8 cellular contexts compared by ENCODE assay signal in the genomic region with DNA sequence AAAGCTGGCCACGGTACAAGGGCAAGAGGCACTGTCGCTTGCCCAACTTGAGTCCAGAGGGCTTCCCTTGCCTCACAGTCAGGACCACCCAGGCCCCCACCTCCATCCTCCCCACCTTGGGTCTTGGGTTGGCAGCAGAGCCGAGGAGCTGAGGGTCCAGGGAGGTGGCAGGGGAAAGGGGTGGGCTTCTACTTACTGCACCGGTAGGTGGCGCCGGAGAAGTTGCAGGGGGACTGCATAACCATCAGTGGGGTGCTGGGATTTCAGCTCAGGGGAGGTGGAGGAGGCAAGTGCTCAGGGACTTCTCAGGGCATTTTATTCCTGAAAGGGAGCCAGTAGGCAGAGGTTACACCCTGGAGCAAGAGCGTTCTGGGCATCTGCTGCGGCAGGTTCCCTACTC. TPM values are rescaled to one million over a fixed set of nuclear protein-coding genes. Genes with fewer than 3 reads are reported as not detected.
A peak's percentile ranks its signal among the peaks of the same experiment; 100 is the strongest.
DNase-seq lines count a peak whose midpoint lies in the region; ATAC-seq and TF ChIP-seq lines count a peak whose summit lies in the region.

No MANE protein-coding gene starts in this region.

- H3K27ac Mint-ChIP-seq in natural killer cell: no peak overlapping the region
- H3K27ac Mint-ChIP-seq in natural killer cell treated with Interleukin-12 subunit alpha and Interleukin-12 subunit beta and Interleukin-15 and Interleukin-18, amount 100 ng/mL, for 72 hours: no peak overlapping the region

- no peak for TF ChIP-seq POLR2A in prostate gland (IDR thresholded peaks at IDR 0.05)

- TF ChIP-seq CTCF in natural killer cell (IDR thresholded peaks at IDR 0.05) (peak; percentile 43), fibroblast of mammary gland (conservative IDR thresholded peaks at IDR 0.05; ENCODE audit: control insufficient read depth, insufficient read depth, low read depth, low read length) (peak; percentile 54), prostate gland (IDR thresholded peaks at IDR 0.05) (peak in 3 of 4 experiments; percentile 45 to 46 (median 46))

- H3K4me3 ChIP-seq in fibroblast of mammary gland (ENCODE audit: control insufficient read depth, low read depth, low read length) (no peak overlapping the region), prostate gland (no peak overlapping the region)

- H3K4me1 ChIP-seq in prostate gland (replicated peaks): no peaks in the 10 kb centered on the region

- no peaks in the 10 kb centered on the region for H3K36me3 ChIP-seq in prostate gland

- intact Hi-C loops in natural killer cell (cut with micrococcal nuclease) (loop anchor here (10.0 kb wide), 1 partner anchor 227 kb away; no protein-coding TSS in a partner anchor), prostate gland (cut with DNase I) (no loop called here)

- WGBS in prostate gland: 41% methylated on average over 8 of the region's 8 CpGs

- H3K4me3 Mint-ChIP-seq in natural killer cell: no peak overlapping the region
- H3K4me3 Mint-ChIP-seq in natural killer cell treated with Interleukin-12 subunit alpha and Interleukin-12 subunit beta and Interleukin-15 and Interleukin-18, amount 100 ng/mL, for 72 hours: no peak overlapping the region

- no peaks in the 10 kb centered on the region for H3K9me3 ChIP-seq in prostate gland

- peak in 2 of 3 donors; percentile 52 to 53 for ATAC-seq in natural killer cell
- no peak for ATAC-seq in natural killer cell treated with Interleukin-12 subunit alpha and Interleukin-12 subunit beta and Interleukin-15 and Interleukin-18, amount 100 ng/mL, for 72 hours
- no peak for ATAC-seq in HG03175 (IDR thresholded peaks at IDR 0.05; ENCODE audit: unreplicated experiment)
- no peak for ATAC-seq in HG03520 (IDR thresholded peaks at IDR 0.05; ENCODE audit: unreplicated experiment)

- no peaks in the 10 kb centered on the region for H3K9me3 Mint-ChIP-seq in natural killer cell
- H3K9me3 Mint-ChIP-seq in natural killer cell treated with Interleukin-12 subunit alpha and Interleukin-12 subunit beta and Interleukin-15 and Interleukin-18, amount 100 ng/mL, for 72 hours: no peaks in the 10 kb centered on the region

- no peak overlapping the region for H3K27ac ChIP-seq in prostate gland

- H3K27me3 Mint-ChIP-seq in natural killer cell (ENCODE audit: low read depth in 2 of 2): peaks cover 15 to 27% of the 10 kb centered on the region in 2 donors
- peaks cover 7 to 15% of the 10 kb centered on the region in 2 donors for H3K27me3 Mint-ChIP-seq in natural killer cell treated with Interleukin-12 subunit alpha and Interleukin-12 subunit beta and Interleukin-15 and Interleukin-18, amount 100 ng/mL, for 72 hours

- H3K36me3 Mint-ChIP-seq in natural killer cell: no peaks in the 10 kb centered on the region
- H3K36me3 Mint-ChIP-seq in natural killer cell treated with Interleukin-12 subunit alpha and Interleukin-12 subunit beta and Interleukin-15 and Interleukin-18, amount 100 ng/mL, for 72 hours: no peaks in the 10 kb centered on the region

- H3K4me1 Mint-ChIP-seq in natural killer cell: peaks cover 6 to 17% of the 10 kb centered on the region in 2 donors
- H3K4me1 Mint-ChIP-seq in natural killer cell treated with Interleukin-12 subunit alpha and Interleukin-12 subunit beta and Interleukin-15 and Interleukin-18, amount 100 ng/mL, for 72 hours (ENCODE audit: low read depth in 2 of 2): peaks cover 4 to 11% of the 10 kb centered on the region in 2 donors

- H3K27me3 ChIP-seq in prostate gland (replicated peaks; ENCODE audit: insufficient read depth): no peaks in the 10 kb centered on the region

- DNase-seq in natural killer cell (peak; percentile 23), fibroblast of mammary gland (ENCODE audit: low read depth) (peak; percentile 26), prostate gland (ENCODE audit: low spot score) (no peak), NCI-H510A treated with DMSO at 0.1 percent for 48 hours (lab: John Stamatoyannopoulos, UW) (no peak)
- DNase-seq in natural killer cell treated with Interleukin-12 subunit alpha and Interleukin-12 subunit beta and Interleukin-15 and Interleukin-18, amount 100 ng/mL, for 72 hours (ENCODE audit: low spot score): no peak
- peak; percentile 7 to 10 for DNase-seq in activated CD4-positive, alpha-beta T cell treated with anti-CD3 and anti-CD28 coated beads, Interleukin-2, amount 50 U/mL, for 4 hours

RNA-seq across cellular contexts. Expression of gene TRIM62, which starts 44.0 kb away (rescaled TPM):
- total RNA-seq in natural killer cell: 10 to 100 TPM; 18.2 to 35.4 (median 23.2) TPM
- total RNA-seq in natural killer cell treated with Interleukin-12 subunit alpha and Interleukin-12 subunit beta and Interleukin-15 and Interleukin-18, amount 100 ng/mL, for 72 hours: 10 to 100 TPM in 1 of 2 donors, 1 to 10 TPM in 1; 8.7 to 15.0 TPM
- total RNA-seq in prostate gland: 10 to 100 TPM; 13.3 to 18.1 TPM

RNA-seq across cellular contexts. Expression of gene AZIN2, which starts 56.8 kb away (rescaled TPM):
- 1 to 10 TPM; 1.9 to 5.1 (median 4.1) TPM for total RNA-seq in natural killer cell
- 1 to 10 TPM; 2.4 to 4.4 TPM for total RNA-seq in natural killer cell treated with Interleukin-12 subunit alpha and Interleukin-12 subunit beta and Interleukin-15 and Interleukin-18, amount 100 ng/mL, for 72 hours
- total RNA-seq in prostate gland: 10 to 100 TPM in 1 of 2 donors, 1 to 10 TPM in 1; 5.6 to 16.0 TPM

Comparison
In these comparisons a context has a peak if more than half of its experiments do, and no peak if none do; other contexts are left out.
1. ATAC-seq: peak in natural killer cell (2 of 3); none in natural killer cell treated with Interleukin-12 subunit alpha and Interleukin-12 subunit beta and Interleukin-15 and Interleukin-18, amount 100 ng/mL, for 72 hours (0 of 2), HG03175 (single experiment) and HG03520 (single experiment).
2. DNase-seq: peak in natural killer cell (single experiment), activated CD4-positive, alpha-beta T cell treated with anti-CD3 and anti-CD28 coated beads, Interleukin-2, amount 50 U/mL, for 4 hours (2 of 2) and fibroblast of mammary gland (single experiment); none in natural killer cell treated with Interleukin-12 subunit alpha and Interleukin-12 subunit beta and Interleukin-15 and Interleukin-18, amount 100 ng/mL, for 72 hours (single experiment), prostate gland (single experiment) and NCI-H510A treated with DMSO at 0.1 percent for 48 hours (single experiment).
3. Peak in every context shown above with its lines, with median percentiles within 50 percentile points of each other: CTCF ChIP-seq.